16 cellular contexts compared by ENCODE assay signal in genomic region chr1:192949783-192950182, GRCh38.
DNase-seq lines count a peak whose midpoint lies in the region; ATAC-seq, FAIRE-seq and TF ChIP-seq lines count a peak whose summit lies in the region.
"Had no signal": no experiment of that assay in that cellular context is flagged by ENCODE, and none has a peak within 500 bp of the region (broad histone marks: within the 10 kb centered on the region; RNA-seq: fewer than 3 reads in every experiment).

No MANE protein-coding gene starts in this region.

- peak overlapping the region; percentile 23 for H4K91ac ChIP-seq in mesenchymal stem cell (ENCODE audit: low read length)

- in situ Hi-C loops in K562 (cut with MboI) = no loop called here
- in situ Hi-C loops in G401 (cut with HindIII; ENCODE audit: low sequenced_read_pairs) = no loop called here

- H3K79me1 ChIP-seq in mesenchymal stem cell (replicated peaks; ENCODE audit: low read length, poor library complexity, severe bottlenecking) = no peaks in the 10 kb centered on the region

- no peak for TF ChIP-seq POLR2A in K562 (conservative IDR thresholded peaks at IDR 0.05)

- no peak for TF ChIP-seq CTCF in BE2C (IDR thresholded peaks at IDR 0.05; ENCODE audit: low read depth, low read length)
- no peak for TF ChIP-seq CTCF in K562 (IDR thresholded peaks at IDR 0.05 in 2 of 3, conservative IDR thresholded peaks at IDR 0.05 in 1 of 3; ENCODE audit: insufficient read depth in 2 of 3, low read depth in 1 of 3, low read length in 3 of 3)
- no peak for TF ChIP-seq CTCF in WERI-Rb-1 (IDR thresholded peaks at IDR 0.05; ENCODE audit: low read depth, low read length)

- H2AFZ ChIP-seq in K562 (ENCODE audit: low read depth, low read length) = no peak overlapping the region
- no peak overlapping the region for H2AFZ ChIP-seq in mesenchymal stem cell (ENCODE audit: low read depth, low read length)

- no peak for TF ChIP-seq EP300 in K562 (IDR thresholded peaks at IDR 0.05; ENCODE audit: low read length)

- peaks cover 12% of the 10 kb centered on the region for H3K4me1 ChIP-seq in BE2C
- peaks cover 0 to 5% of the 10 kb centered on the region in 2 experiments; a peak in 2 of 5 replicates for H3K4me1 ChIP-seq in K562 (replicated peaks in 1 of 2; ENCODE audit: control insufficient read depth in 2 of 2, insufficient read depth in 2 of 2, low read length in 2 of 2)
- H3K4me1 ChIP-seq in mesenchymal stem cell (ENCODE audit: control insufficient read depth, insufficient read depth, low read depth, low read length) = peaks cover 2% of the 10 kb centered on the region
- H3K4me1 ChIP-seq: Caco-2 had no signal

- POLR2A ChIA-PET in K562 (lab: Yijun Ruan, JAX) = interaction anchor here (1.0 kb wide), 1 partner anchor 27 kb away, joined by 4 read pairs; no protein-coding TSS in a partner anchor
- POLR2A ChIA-PET in HEK293T (lab: Yijun Ruan, JAX) = no interaction called here

- DNase-seq in BE2C = peak; percentile 11
- peak; percentile 15 for DNase-seq in ELF-1 (ENCODE audit: low read depth, low spot score)
- no peak for DNase-seq in K562 (ENCODE audit: extremely low read depth in 1 of 4, low spot score in 3 of 4)
- DNase-seq in mesenchymal stem cell = no peak
- no peak for DNase-seq in HEK293T (ENCODE audit: extremely low spot score)
- DNase-seq in G401 (ENCODE audit: low spot score) = no peak
- DNase-seq in WERI-Rb-1 = no peak
- no peak for DNase-seq in Right ventricle myocardium superior
- DNase-seq: CD4-positive, alpha-beta T cell; DMS153; DMS79; H9 had no signal

- WGBS in K562 (ENCODE audit: insufficient coverage, low coverage, missing lambda C conversion rate) = 7% methylated on average over 5 of the region's 5 CpGs
- 86% methylated on average over 5 of the region's 5 CpGs for WGBS in mesenchymal stem cell

- peak overlapping the region; percentile 51 for H4K8ac ChIP-seq in mesenchymal stem cell (ENCODE audit: low read length)

- no peaks in the 10 kb centered on the region for H3K9me3 ChIP-seq in BE2C
- H3K9me3 ChIP-seq in K562 (replicated peaks; ENCODE audit: control insufficient read depth, insufficient read depth, low read depth, low read length) = no peaks in the 10 kb centered on the region
- H3K9me3 ChIP-seq in mesenchymal stem cell (ENCODE audit: control insufficient read depth, low read length) = no peaks in the 10 kb centered on the region
- no peaks in the 10 kb centered on the region for H3K9me3 ChIP-seq in WERI-Rb-1 (ENCODE audit: severe bottlenecking)
- H3K9me3 ChIP-seq: Caco-2 had no signal

- H2BK15ac ChIP-seq in mesenchymal stem cell (ENCODE audit: low read depth, poor library complexity, severe bottlenecking) = no peak overlapping the region

- no peak overlapping the region for H3K4ac ChIP-seq in mesenchymal stem cell (ENCODE audit: low read depth in 1 of 2, low read length in 2 of 2)

- BruUV-seq in K562 (replicated peaks; lab: Mats Ljungman, UMichigan) = no TSS peak

- no peak overlapping the region for H3K4me3 ChIP-seq in BE2C (ENCODE audit: low read depth, low read length)
- H3K4me3 ChIP-seq in K562 = no peak overlapping the region
- no peak overlapping the region for H3K4me3 ChIP-seq in mesenchymal stem cell (ENCODE audit: insufficient read depth in 1 of 2, low read depth in 1 of 2, low read length in 2 of 2)
- H3K4me3 ChIP-seq in WERI-Rb-1 (ENCODE audit: low read depth, low read length) = no peak overlapping the region
- H3K4me3 ChIP-seq: GM12878 had no signal

- H3K27me3 ChIP-seq in BE2C = no peaks in the 10 kb centered on the region
- H3K27me3 ChIP-seq in K562 (ENCODE audit: control insufficient read depth in 2 of 2, insufficient read depth in 2 of 2, low read length in 2 of 2) = 0 out of 5 replicates have a peak, but pooled peaks cover 0 to 4% of the 10 kb centered on the region in 2 experiments
- no peaks in the 10 kb centered on the region for H3K27me3 ChIP-seq in mesenchymal stem cell (ENCODE audit: control insufficient read depth in 1 of 2, insufficient read depth in 1 of 2, low read length in 2 of 2)
- no peaks in the 10 kb centered on the region for H3K27me3 ChIP-seq in WERI-Rb-1 (ENCODE audit: insufficient read depth, low read depth, severe bottlenecking)

- no peak for TF ChIP-seq RAD21 in K562 (CRISPR knock-in tag; conservative IDR thresholded peaks at IDR 0.05 in 1 of 2, IDR thresholded peaks at IDR 0.05 in 1 of 2)

- H3K36me3 ChIP-seq in BE2C (no peaks in the 10 kb centered on the region), K562 (ENCODE audit: control insufficient read depth, insufficient read depth, low read length) (no peaks in the 10 kb centered on the region), mesenchymal stem cell (ENCODE audit: control insufficient read depth in 1 of 2, insufficient read depth in 2 of 2, low read depth in 1 of 2, low read length in 2 of 2) (no peaks in the 10 kb centered on the region), WERI-Rb-1 (no peaks in the 10 kb centered on the region)

- H2BK120ac ChIP-seq in mesenchymal stem cell (ENCODE audit: low read depth, low read length) = no peak overlapping the region

- no peak overlapping the region for H2BK5ac ChIP-seq in mesenchymal stem cell (ENCODE audit: low read depth, low read length, poor library complexity, severe bottlenecking)

- FAIRE-seq in K562 (lab: Jason Lieb, UNC) = no peak
- FAIRE-seq: GM12878, H1 had no signal

- no peaks in the 10 kb centered on the region for H3K79me2 ChIP-seq in K562 (ENCODE audit: control insufficient read depth, insufficient read depth, low read length)

- ATAC-seq in K562 (peak; percentile 52; the same call in 2 of the 3 replicates), Right ventricle myocardium superior (ENCODE audit: poor library complexity) (no peak)
- ATAC-seq: GM12878 had no signal

- H3K27ac ChIP-seq in K562 (ENCODE audit: extremely low read depth, low read depth, low read length) (no peak overlapping the region), mesenchymal stem cell (ENCODE audit: low read length, poor library complexity, severe bottlenecking) (no peak overlapping the region), WERI-Rb-1 (no peak overlapping the region)
- H3K27ac ChIP-seq: C4-2B had no signal

- no peak overlapping the region for H3K14ac ChIP-seq in mesenchymal stem cell (ENCODE audit: low read length in 2 of 2)

- peak overlapping the region in 1 of 2 experiments; percentile 44 for H3K18ac ChIP-seq in mesenchymal stem cell (ENCODE audit: low read depth in 1 of 2, low read length in 2 of 2)

- no peak overlapping the region for H3K23ac ChIP-seq in mesenchymal stem cell (ENCODE audit: low read length in 2 of 2)

- H3K9ac ChIP-seq in K562 (ENCODE audit: insufficient read depth in 1 of 2, low read depth in 2 of 2, low read length in 2 of 2) = no peak overlapping the region
- H3K9ac ChIP-seq in mesenchymal stem cell (ENCODE audit: low read length) = no peak overlapping the region

- CTCF ChIA-PET in K562 (lab: Yijun Ruan, JAX; ENCODE audit: low intra/inter-chr PET ratio) = no interaction called here
- CTCF ChIA-PET in HEK293T (lab: Yijun Ruan, JAX) = no interaction called here

- no peaks in the 10 kb centered on the region for H4K20me1 ChIP-seq in K562 (replicated peaks; ENCODE audit: control insufficient read depth, insufficient read depth, low read length)

- intact Hi-C loops in K562 (cut with micrococcal nuclease) = no loop called here
- intact Hi-C loops in Right ventricle myocardium superior (cut with DNase I) = no loop called here

- H2BK12ac ChIP-seq in mesenchymal stem cell (ENCODE audit: low read length in 2 of 2) = peak overlapping the region in 1 of 2 experiments; percentile 35

- H2AK5ac ChIP-seq in mesenchymal stem cell (ENCODE audit: low read length, severe bottlenecking) = no peak overlapping the region

- no peaks in the 10 kb centered on the region for H3K9me1 ChIP-seq in K562 (ENCODE audit: control insufficient read depth, insufficient read depth, low read length)

- H3K4me2 ChIP-seq in K562 (ENCODE audit: insufficient read depth, low read length) (no peak overlapping the region), mesenchymal stem cell (ENCODE audit: low read length, poor library complexity, severe bottlenecking) (no peak overlapping the region)

TF ChIP-seq in K562, 482 proteins besides CTCF, POLR2A, EP300 and RAD21:
- TF ChIP-seq HDAC1 (IDR thresholded peaks at IDR 0.05) = no peak
- TF ChIP-seq, protein P1, sequence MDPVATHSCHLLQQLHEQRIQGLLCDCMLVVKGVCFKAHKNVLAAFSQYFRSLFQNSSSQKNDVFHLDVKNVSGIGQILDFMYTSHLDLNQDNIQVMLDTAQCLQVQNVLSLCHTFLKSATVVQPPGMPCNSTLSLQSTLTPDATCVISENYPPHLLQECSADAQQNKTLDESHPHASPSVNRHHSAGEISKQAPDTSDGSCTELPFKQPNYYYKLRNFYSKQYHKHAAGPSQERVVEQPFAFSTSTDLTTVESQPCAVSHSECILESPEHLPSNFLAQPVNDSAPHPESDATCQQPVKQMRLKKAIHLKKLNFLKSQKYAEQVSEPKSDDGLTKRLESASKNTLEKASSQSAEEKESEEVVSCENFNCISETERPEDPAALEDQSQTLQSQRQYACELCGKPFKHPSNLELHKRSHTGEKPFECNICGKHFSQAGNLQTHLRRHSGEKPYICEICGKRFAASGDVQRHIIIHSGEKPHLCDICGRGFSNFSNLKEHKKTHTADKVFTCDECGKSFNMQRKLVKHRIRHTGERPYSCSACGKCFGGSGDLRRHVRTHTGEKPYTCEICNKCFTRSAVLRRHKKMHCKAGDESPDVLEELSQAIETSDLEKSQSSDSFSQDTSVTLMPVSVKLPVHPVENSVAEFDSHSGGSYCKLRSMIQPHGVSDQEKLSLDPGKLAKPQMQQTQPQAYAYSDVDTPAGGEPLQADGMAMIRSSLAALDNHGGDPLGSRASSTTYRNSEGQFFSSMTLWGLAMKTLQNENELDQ (CRISPR knock-in tag; IDR thresholded peaks at IDR 0.05; ENCODE audit: borderline replicate concordance) = no peak
TF ChIP-seq in K562: peak in this region for 0.

TF ChIP-seq in HEK293T, 16 proteins besides CTCF, POLR2A, EP300 and RAD21:
- TF ChIP-seq ZNF384 (IDR thresholded peaks at IDR 0.05) (no peak), SUZ12 (IDR thresholded peaks at IDR 0.05) (no peak), L3MBTL2 (conservative IDR thresholded peaks at IDR 0.05) (no peak)
TF ChIP-seq in HEK293T: peak in this region for 0.

Comparison
In these comparisons a context has a peak if more than half of its experiments do, and no peak if none do; other contexts are left out.
1. DNase-seq: peak in BE2C (single experiment) and ELF-1 (single experiment); none in K562 (0 of 4), mesenchymal stem cell (single experiment), HEK293T (single experiment), G401 (single experiment), WERI-Rb-1 (single experiment) and Right ventricle myocardium superior (single experiment).